ENCODE assay signal across 12 cellular contexts in genomic region chr7:27158436-27159277, GRCh38. TPM values are rescaled to one million over a fixed set of nuclear protein-coding genes. Genes with fewer than 3 reads are reported as not detected.
DNase-seq lines count a peak whose midpoint lies in the region; ATAC-seq and TF ChIP-seq lines count a peak whose summit lies in the region.
"Had no signal": no experiment of that assay in that cellular context is flagged by ENCODE, and none has a peak within 500 bp of the region (broad histone marks: within the 10 kb centered on the region; RNA-seq: fewer than 3 reads in every experiment).

No MANE protein-coding gene starts in this region.

- H3K27ac ChIP-seq in upper lobe of right lung: no peak overlapping the region
- H3K27ac ChIP-seq: neural progenitor cell had no signal

- no peaks in the 10 kb centered on the region for H3K9me3 ChIP-seq in upper lobe of right lung

- POLR2A ChIA-PET in activated naive CD8-positive, alpha-beta T cell treated with anti-CD3 and anti-CD28 coated beads, Interleukin-2, amount 10 ng/mL, durations not matched to agents 7 days and 5 days (lab: Charles Lee): no interaction called here

- H3K27ac Mint-ChIP-seq in activated naive CD8-positive, alpha-beta T cell treated with anti-CD3 and anti-CD28 coated beads, Interleukin-2, amount 10 ng/mL, durations not matched to agents 7 days and 5 days: peak overlapping the region; percentile 58
- H3K27ac Mint-ChIP-seq in activated naive CD8-positive, alpha-beta T cell treated with anti-CD3 and anti-CD28 coated beads for 36 hours: no peak overlapping the region
- no peak overlapping the region for H3K27ac Mint-ChIP-seq in activated T-cell treated with anti-CD3 and anti-CD28 coated beads, Interleukin-2, amount 50 U/mL, for 72 hours
- peak overlapping the region; percentile 87 for H3K27ac Mint-ChIP-seq in mesothelial cell of epicardium
- H3K27ac Mint-ChIP-seq: neural progenitor cell had no signal

- TF ChIP-seq CTCF in mesothelial cell of epicardium (IDR thresholded peaks at IDR 0.05; ENCODE audit: unreplicated experiment) (no peak), upper lobe of right lung (IDR thresholded peaks at IDR 0.05) (no peak)

- H3K36me3 ChIP-seq in upper lobe of right lung: no peaks in the 10 kb centered on the region
- H3K36me3 ChIP-seq: neural progenitor cell had no signal

- H3K9me3 Mint-ChIP-seq in activated naive CD8-positive, alpha-beta T cell treated with anti-CD3 and anti-CD28 coated beads, Interleukin-2, amount 10 ng/mL, durations not matched to agents 7 days and 5 days: no peaks in the 10 kb centered on the region
- H3K9me3 Mint-ChIP-seq in activated naive CD8-positive, alpha-beta T cell treated with anti-CD3 and anti-CD28 coated beads for 36 hours: no peaks in the 10 kb centered on the region
- no peaks in the 10 kb centered on the region for H3K9me3 Mint-ChIP-seq in activated T-cell treated with anti-CD3 and anti-CD28 coated beads, Interleukin-2, amount 50 U/mL, for 72 hours
- no peaks in the 10 kb centered on the region for H3K9me3 Mint-ChIP-seq in mesothelial cell of epicardium

- intact Hi-C loops in upper lobe of right lung (cut with DNase I): loop anchor here (5.0 kb wide), 1 partner anchor 786 kb away; no protein-coding TSS in a partner anchor

- ATAC-seq in activated naive CD8-positive, alpha-beta T cell treated with anti-CD3 and anti-CD28 coated beads, Interleukin-2, amount 10 ng/mL, durations not matched to agents 7 days and 5 days (ENCODE audit: low read depth): no peak
- no peak for ATAC-seq in activated T-cell treated with anti-CD3 and anti-CD28 coated beads, Interleukin-2, amount 50 U/mL, for 72 hours (replicated peaks in 1 of 2)
- no peak for ATAC-seq in upper lobe of right lung
- no peak for ATAC-seq in GM21576 (IDR thresholded peaks at IDR 0.05; ENCODE audit: unreplicated experiment)
- ATAC-seq in HG03280 (IDR thresholded peaks at IDR 0.05; ENCODE audit: unreplicated experiment): no peak

- H3K4me3 ChIP-seq in upper lobe of right lung: no peak overlapping the region
- H3K4me3 ChIP-seq: neural progenitor cell had no signal

- H3K4me3 Mint-ChIP-seq in activated naive CD8-positive, alpha-beta T cell treated with anti-CD3 and anti-CD28 coated beads, Interleukin-2, amount 10 ng/mL, durations not matched to agents 7 days and 5 days: peak overlapping the region; percentile 18
- H3K4me3 Mint-ChIP-seq in activated naive CD8-positive, alpha-beta T cell treated with anti-CD3 and anti-CD28 coated beads for 36 hours: no peak overlapping the region
- H3K4me3 Mint-ChIP-seq in activated T-cell treated with anti-CD3 and anti-CD28 coated beads, Interleukin-2, amount 50 U/mL, for 72 hours: peak overlapping the region; percentile 27 to 36
- H3K4me3 Mint-ChIP-seq in mesothelial cell of epicardium: peak overlapping the region; percentile 33
- H3K4me3 Mint-ChIP-seq: neural progenitor cell had no signal

- peaks cover 90% of the 10 kb centered on the region for H3K27me3 ChIP-seq in upper lobe of right lung

- no peaks in the 10 kb centered on the region for H3K36me3 Mint-ChIP-seq in activated naive CD8-positive, alpha-beta T cell treated with anti-CD3 and anti-CD28 coated beads, Interleukin-2, amount 10 ng/mL, durations not matched to agents 7 days and 5 days
- peaks cover 2% of the 10 kb centered on the region for H3K36me3 Mint-ChIP-seq in activated naive CD8-positive, alpha-beta T cell treated with anti-CD3 and anti-CD28 coated beads for 36 hours
- H3K36me3 Mint-ChIP-seq in activated T-cell treated with anti-CD3 and anti-CD28 coated beads, Interleukin-2, amount 50 U/mL, for 72 hours (ENCODE audit: insufficient read depth in 2 of 2): peaks cover 1 to 2% of the 10 kb centered on the region in 2 donors
- peaks cover 9% of the 10 kb centered on the region for H3K36me3 Mint-ChIP-seq in mesothelial cell of epicardium

- peaks cover 26% of the 10 kb centered on the region for H3K4me1 Mint-ChIP-seq in activated naive CD8-positive, alpha-beta T cell treated with anti-CD3 and anti-CD28 coated beads, Interleukin-2, amount 10 ng/mL, durations not matched to agents 7 days and 5 days
- peaks cover 34% of the 10 kb centered on the region for H3K4me1 Mint-ChIP-seq in activated naive CD8-positive, alpha-beta T cell treated with anti-CD3 and anti-CD28 coated beads for 36 hours
- peaks cover 50% of the 10 kb centered on the region for H3K4me1 Mint-ChIP-seq in activated T-cell treated with anti-CD3 and anti-CD28 coated beads, Interleukin-2, amount 50 U/mL, for 72 hours (ENCODE audit: low read depth)
- H3K4me1 Mint-ChIP-seq in mesothelial cell of epicardium: peaks cover 58% of the 10 kb centered on the region

- H3K27me3 Mint-ChIP-seq in activated naive CD8-positive, alpha-beta T cell treated with anti-CD3 and anti-CD28 coated beads, Interleukin-2, amount 10 ng/mL, durations not matched to agents 7 days and 5 days: peaks cover 87% of the 10 kb centered on the region
- peaks cover 94% of the 10 kb centered on the region for H3K27me3 Mint-ChIP-seq in activated naive CD8-positive, alpha-beta T cell treated with anti-CD3 and anti-CD28 coated beads for 36 hours
- peaks cover 88% of the 10 kb centered on the region for H3K27me3 Mint-ChIP-seq in activated T-cell treated with anti-CD3 and anti-CD28 coated beads, Interleukin-2, amount 50 U/mL, for 72 hours (ENCODE audit: low read depth)
- peaks cover 84% of the 10 kb centered on the region for H3K27me3 Mint-ChIP-seq in mesothelial cell of epicardium (ENCODE audit: low read depth)

- H3K4me1 ChIP-seq in upper lobe of right lung: peaks cover 28% of the 10 kb centered on the region
- H3K4me1 ChIP-seq: neural progenitor cell had no signal

- no peak for DNase-seq in activated naive CD8-positive, alpha-beta T cell treated with anti-CD3 and anti-CD28 coated beads, Interleukin-2, amount 10 ng/mL, durations not matched to agents 7 days and 5 days
- DNase-seq in activated naive CD8-positive, alpha-beta T cell treated with anti-CD3 and anti-CD28 coated beads for 36 hours: no peak
- no peak for DNase-seq in activated T-cell treated with anti-CD3 and anti-CD28 coated beads, Interleukin-2, amount 50 U/mL, for 72 hours
- DNase-seq in mesothelial cell of epicardium (ENCODE audit: low spot score in 2 of 2, unreplicated experiment in 2 of 2): no peak
- peak; percentile 64 for DNase-seq in upper lobe of right lung
- no peak for DNase-seq in activated naive CD4-positive, alpha-beta T cell (lab: John Stamatoyannopoulos, UW)
- DNase-seq: activated CD4-positive, alpha-beta T cell treated with anti-CD3 and anti-CD28 coated beads, Interleukin-2, amount 50 U/mL, for 1 hour; NCI-H2227 treated with DMSO at 0.1 percent for 48 hours; RPMI8226 had no signal

RNA-seq across cellular contexts. Expression of gene HOXA7, which starts 2.2 kb away (rescaled TPM):
- not detected for total RNA-seq in activated naive CD8-positive, alpha-beta T cell treated with anti-CD3 and anti-CD28 coated beads, Interleukin-2, amount 10 ng/mL, durations not matched to agents 7 days and 5 days
- total RNA-seq in activated naive CD8-positive, alpha-beta T cell treated with anti-CD3 and anti-CD28 coated beads for 36 hours: not detected
- total RNA-seq in activated T-cell treated with anti-CD3 and anti-CD28 coated beads, Interleukin-2, amount 50 U/mL, for 72 hours: not detected
- 17.4 to 18.9 TPM (median 17.9 TPM) in 3 replicates for total RNA-seq in mesothelial cell of epicardium
- total RNA-seq in upper lobe of right lung: 2.9 TPM

RNA-seq across cellular contexts. Expression of gene HOXA3, which starts 6.3 kb away (rescaled TPM):
- total RNA-seq in activated naive CD8-positive, alpha-beta T cell treated with anti-CD3 and anti-CD28 coated beads, Interleukin-2, amount 10 ng/mL, durations not matched to agents 7 days and 5 days: not detected
- total RNA-seq in activated naive CD8-positive, alpha-beta T cell treated with anti-CD3 and anti-CD28 coated beads for 36 hours: not detected
- not detected for total RNA-seq in activated T-cell treated with anti-CD3 and anti-CD28 coated beads, Interleukin-2, amount 50 U/mL, for 72 hours
- total RNA-seq in mesothelial cell of epicardium (197 to 209 TPM (median 201 TPM) in 3 replicates), upper lobe of right lung (8.7 TPM)

RNA-seq across cellular contexts. Expression of gene HOXA9, which starts 6.7 kb away (rescaled TPM):
- total RNA-seq in activated naive CD8-positive, alpha-beta T cell treated with anti-CD3 and anti-CD28 coated beads, Interleukin-2, amount 10 ng/mL, durations not matched to agents 7 days and 5 days: not detected
- not detected for total RNA-seq in activated naive CD8-positive, alpha-beta T cell treated with anti-CD3 and anti-CD28 coated beads for 36 hours
- not detected for total RNA-seq in activated T-cell treated with anti-CD3 and anti-CD28 coated beads, Interleukin-2, amount 50 U/mL, for 72 hours
- total RNA-seq in mesothelial cell of epicardium (10.8 to 14.5 TPM (median 13.2 TPM) in 3 replicates), upper lobe of right lung (1.2 TPM)

RNA-seq across cellular contexts. Expression of gene HOXA6, which starts 11.1 kb away (rescaled TPM):
- not detected for total RNA-seq in activated naive CD8-positive, alpha-beta T cell treated with anti-CD3 and anti-CD28 coated beads, Interleukin-2, amount 10 ng/mL, durations not matched to agents 7 days and 5 days
- not detected for total RNA-seq in activated naive CD8-positive, alpha-beta T cell treated with anti-CD3 and anti-CD28 coated beads for 36 hours
- total RNA-seq in activated T-cell treated with anti-CD3 and anti-CD28 coated beads, Interleukin-2, amount 50 U/mL, for 72 hours: under 1 TPM in 1 of 2 donors, not detected in 1; 0.31 TPM
- 43.7 to 45.6 TPM (median 44.4 TPM) in 3 replicates for total RNA-seq in mesothelial cell of epicardium
- total RNA-seq in upper lobe of right lung: 6.5 TPM

RNA-seq across cellular contexts. Expression of gene HOXA5, which starts 15.2 kb away (rescaled TPM):
- total RNA-seq in activated naive CD8-positive, alpha-beta T cell treated with anti-CD3 and anti-CD28 coated beads, Interleukin-2, amount 10 ng/mL, durations not matched to agents 7 days and 5 days: not detected
- total RNA-seq in activated naive CD8-positive, alpha-beta T cell treated with anti-CD3 and anti-CD28 coated beads for 36 hours: not detected
- under 1 TPM in 1 of 2 donors, not detected in 1; 0.14 TPM for total RNA-seq in activated T-cell treated with anti-CD3 and anti-CD28 coated beads, Interleukin-2, amount 50 U/mL, for 72 hours
- 128 to 133 TPM (median 133 TPM) in 3 replicates for total RNA-seq in mesothelial cell of epicardium
- 16.0 TPM for total RNA-seq in upper lobe of right lung

Comparison
In these comparisons a context has a peak if more than half of its experiments do, and no peak if none do; other contexts are left out.
1. H3K27ac Mint-ChIP-seq: peak in activated naive CD8-positive, alpha-beta T cell treated with anti-CD3 and anti-CD28 coated beads, Interleukin-2, amount 10 ng/mL, durations not matched to agents 7 days and 5 days (single experiment) and mesothelial cell of epicardium (single experiment); none in activated naive CD8-positive, alpha-beta T cell treated with anti-CD3 and anti-CD28 coated beads for 36 hours (single experiment) and activated T-cell treated with anti-CD3 and anti-CD28 coated beads, Interleukin-2, amount 50 U/mL, for 72 hours (single experiment).
2. RNA of gene HOXA3, which starts 6.3 kb away (total RNA-seq): 197 to 209 TPM in mesothelial cell of epicardium; 8.7 TPM in upper lobe of right lung (single experiment), not detected in activated naive CD8-positive, alpha-beta T cell treated with anti-CD3 and anti-CD28 coated beads, Interleukin-2, amount 10 ng/mL, durations not matched to agents 7 days and 5 days, not detected in activated naive CD8-positive, alpha-beta T cell treated with anti-CD3 and anti-CD28 coated beads for 36 hours and not detected in activated T-cell treated with anti-CD3 and anti-CD28 coated beads, Interleukin-2, amount 50 U/mL, for 72 hours; every median in the first group is over 10 times any median in the second.